1 cellular context compared by ENCODE assay signal in genomic region chr18:21763846-21764646, GRCh38.
TF ChIP-seq lines count a peak whose summit lies in the region.

No MANE protein-coding gene starts in this region.

TF ChIP-seq in H1, 55 proteins besides CTCF, POLR2A, EP300 and RAD21:
- TF ChIP-seq KDM1A (IDR thresholded peaks at IDR 0.05; ENCODE audit: borderline replicate concordance, low read length) (no peak), CBX5 (IDR thresholded peaks at IDR 0.05; ENCODE audit: low read depth, low read length) (no peak), MAX (IDR thresholded peaks at IDR 0.05) (no peak)
